In genomic region chr22:40182231-40182835, GRCh38 we compare ENCODE assay signal across 9 cellular contexts. TPM values are rescaled to one million over a fixed set of nuclear protein-coding genes. Genes with fewer than 3 reads are reported as not detected.
DNase-seq lines count a peak whose midpoint lies in the region; ATAC-seq, FAIRE-seq and TF ChIP-seq lines count a peak whose summit lies in the region.
"Had no signal": no experiment of that assay in that cellular context is flagged by ENCODE, and none has a peak within 500 bp of the region (broad histone marks: within the 10 kb centered on the region; RNA-seq: fewer than 3 reads in every experiment).

No MANE protein-coding gene starts in this region.

- H3K4me3 ChIP-seq in CD8-positive, alpha-beta T cell (ENCODE audit: low read depth, low read length), result no peak overlapping the region
- peak overlapping the region; percentile 19 for H3K4me3 ChIP-seq in effector memory CD4-positive, alpha-beta T cell (ENCODE audit: insufficient read depth, low read depth, low read length, poor library complexity, severe bottlenecking)
- H3K4me3 ChIP-seq in neural progenitor cell, result no peak overlapping the region

- no peaks in the 10 kb centered on the region for H3K9me3 Mint-ChIP-seq in CD8-positive, alpha-beta T cell
- H3K9me3 Mint-ChIP-seq in neural progenitor cell, result peaks cover 5% of the 10 kb centered on the region

- H3K27me3 Mint-ChIP-seq in CD8-positive, alpha-beta T cell (ENCODE audit: low read depth), result no peaks in the 10 kb centered on the region
- H3K27me3 Mint-ChIP-seq in neural progenitor cell (ENCODE audit: insufficient read depth, low read depth), result no peaks in the 10 kb centered on the region

- TF ChIP-seq POLR2A in GM12892 (IDR thresholded peaks at IDR 0.05; ENCODE audit: low read depth, low read length), result no peak

- H3F3A ChIP-seq in neural progenitor cell (ENCODE audit: low read depth), result peaks cover 16% of the 10 kb centered on the region

- peaks cover 85% of the 10 kb centered on the region for H4K20me1 ChIP-seq in neural progenitor cell (ENCODE audit: low read depth)

- H3K4me1 ChIP-seq in CD8-positive, alpha-beta T cell (ENCODE audit: insufficient read depth, low read length), result peaks cover 62% of the 10 kb centered on the region
- H3K4me1 ChIP-seq in effector memory CD4-positive, alpha-beta T cell (ENCODE audit: control insufficient read depth, insufficient read depth, low read length, poor library complexity, severe bottlenecking), result peaks cover 16% of the 10 kb centered on the region
- peaks cover 39% of the 10 kb centered on the region for H3K4me1 ChIP-seq in neural progenitor cell

- no peak for TF ChIP-seq CTCF in CD8-positive, alpha-beta T cell (IDR thresholded peaks at IDR 0.05)
- no peak for TF ChIP-seq CTCF in neural progenitor cell (IDR thresholded peaks at IDR 0.05)

- no peak for DNase-seq in CD8-positive, alpha-beta T cell
- DNase-seq in NCI-H524 treated with DMSO at 0.1 percent for 48 hours (lab: John Stamatoyannopoulos, UW) (peak; percentile 6), neural progenitor cell (ENCODE audit: low spot score) (no peak), cerebellar nuclear complex (lab: John Stamatoyannopoulos, UW) (no peak), GF-D8 (lab: John Stamatoyannopoulos, UW) (no peak), GM12892 (ENCODE audit: insufficient read length) (no peak)
- DNase-seq in effector memory CD4-positive, alpha-beta T cell, result no peak
- DNase-seq in stimulated activated naive CD4-positive, alpha-beta T cell treated with Interleukin-2 at 50 U/mL for 16 hours (lab: John Stamatoyannopoulos, UW), result no peak
- DNase-seq: stimulated activated CD4-positive, alpha-beta T cell treated with anti-CD3 and anti-CD28 coated beads, Interleukin-2, amount 100 ng/mL, for 48 hours had no signal

- H2AFZ ChIP-seq in neural progenitor cell (replicated peaks), result no peak overlapping the region

- peaks cover 13% of the 10 kb centered on the region for H3K36me3 Mint-ChIP-seq in CD8-positive, alpha-beta T cell
- H3K36me3 Mint-ChIP-seq in neural progenitor cell, result peaks cover 21% of the 10 kb centered on the region

- ATAC-seq in CD8-positive, alpha-beta T cell, result no peak

- no peaks in the 10 kb centered on the region for H3K36me3 ChIP-seq in CD8-positive, alpha-beta T cell (ENCODE audit: insufficient read depth, low read length)
- no peaks in the 10 kb centered on the region for H3K36me3 ChIP-seq in effector memory CD4-positive, alpha-beta T cell (ENCODE audit: control insufficient read depth, insufficient read depth, low read length)
- no peaks in the 10 kb centered on the region for H3K36me3 ChIP-seq in neural progenitor cell

- intact Hi-C loops in CD8-positive, alpha-beta T cell (cut with DNase I, micrococcal nuclease), result no loop called here

- peak overlapping the region; percentile 93 for H3K27ac Mint-ChIP-seq in CD8-positive, alpha-beta T cell
- H3K27ac Mint-ChIP-seq in neural progenitor cell, result no peak overlapping the region

- POLR2A ChIA-PET in CD8-positive, alpha-beta T cell (lab: Charles Lee), result interaction anchor here (0.9 kb wide), 1 partner anchor 46 kb away, joined by 3 read pairs; no protein-coding TSS in a partner anchor

- H3K4me1 Mint-ChIP-seq in CD8-positive, alpha-beta T cell (ENCODE audit: low read depth), result peaks cover 76% of the 10 kb centered on the region
- H3K4me1 Mint-ChIP-seq in neural progenitor cell, result peaks cover 33% of the 10 kb centered on the region

- no peaks in the 10 kb centered on the region for H3K27me3 ChIP-seq in CD8-positive, alpha-beta T cell (ENCODE audit: insufficient read depth, low read length)
- H3K27me3 ChIP-seq in effector memory CD4-positive, alpha-beta T cell (replicated peaks; ENCODE audit: control insufficient read depth, insufficient read depth, low read length, poor library complexity, severe bottlenecking), result no peaks in the 10 kb centered on the region
- no peaks in the 10 kb centered on the region for H3K27me3 ChIP-seq in neural progenitor cell

- CTCF ChIA-PET in CD8-positive, alpha-beta T cell (lab: Charles Lee), result no interaction called here

- FAIRE-seq in GM12892 (lab: Jason Lieb, UNC), result no peak

- H3K79me2 ChIP-seq in neural progenitor cell (ENCODE audit: low read depth), result peaks cover 96% of the 10 kb centered on the region

- no peak overlapping the region for H3K27ac ChIP-seq in CD8-positive, alpha-beta T cell (ENCODE audit: low read depth, low read length)
- H3K27ac ChIP-seq in effector memory CD4-positive, alpha-beta T cell (ENCODE audit: insufficient read depth, low read length, poor library complexity, severe bottlenecking), result peak overlapping the region; percentile 21
- H3K27ac ChIP-seq in neural progenitor cell, result no peak overlapping the region

- peak overlapping the region; percentile 54 for H3K4me2 ChIP-seq in neural progenitor cell

- H3K4me3 Mint-ChIP-seq in CD8-positive, alpha-beta T cell, result peak overlapping the region; percentile 54
- H3K4me3 Mint-ChIP-seq in neural progenitor cell, result peak overlapping the region; percentile 61

- no peaks in the 10 kb centered on the region for H3K9me3 ChIP-seq in CD8-positive, alpha-beta T cell (ENCODE audit: low read length)
- H3K9me3 ChIP-seq in effector memory CD4-positive, alpha-beta T cell (ENCODE audit: control insufficient read depth, low read length), result no peaks in the 10 kb centered on the region
- no peaks in the 10 kb centered on the region for H3K9me3 ChIP-seq in neural progenitor cell (ENCODE audit: low read depth)

- H3K9ac ChIP-seq in neural progenitor cell, result no peak overlapping the region

RNA-seq across cellular contexts. Expression of gene TNRC6B, which starts 4.6 kb away (rescaled TPM):
- total RNA-seq in CD8-positive, alpha-beta T cell, result 100 to 1,000 TPM in 1 of 2 experiments, 10 to 100 TPM in 1; 85.3 to 106 TPM
- 35.9 and 60.0 TPM in 2 replicates for total RNA-seq in neural progenitor cell (ENCODE audit: low replicate concordance)
- polyA plus RNA-seq in GM12892 (2012; ENCODE audit: missing spikeins), result 10.7 TPM
